ENCODE assay signal across 8 cellular contexts in the genomic region with DNA sequence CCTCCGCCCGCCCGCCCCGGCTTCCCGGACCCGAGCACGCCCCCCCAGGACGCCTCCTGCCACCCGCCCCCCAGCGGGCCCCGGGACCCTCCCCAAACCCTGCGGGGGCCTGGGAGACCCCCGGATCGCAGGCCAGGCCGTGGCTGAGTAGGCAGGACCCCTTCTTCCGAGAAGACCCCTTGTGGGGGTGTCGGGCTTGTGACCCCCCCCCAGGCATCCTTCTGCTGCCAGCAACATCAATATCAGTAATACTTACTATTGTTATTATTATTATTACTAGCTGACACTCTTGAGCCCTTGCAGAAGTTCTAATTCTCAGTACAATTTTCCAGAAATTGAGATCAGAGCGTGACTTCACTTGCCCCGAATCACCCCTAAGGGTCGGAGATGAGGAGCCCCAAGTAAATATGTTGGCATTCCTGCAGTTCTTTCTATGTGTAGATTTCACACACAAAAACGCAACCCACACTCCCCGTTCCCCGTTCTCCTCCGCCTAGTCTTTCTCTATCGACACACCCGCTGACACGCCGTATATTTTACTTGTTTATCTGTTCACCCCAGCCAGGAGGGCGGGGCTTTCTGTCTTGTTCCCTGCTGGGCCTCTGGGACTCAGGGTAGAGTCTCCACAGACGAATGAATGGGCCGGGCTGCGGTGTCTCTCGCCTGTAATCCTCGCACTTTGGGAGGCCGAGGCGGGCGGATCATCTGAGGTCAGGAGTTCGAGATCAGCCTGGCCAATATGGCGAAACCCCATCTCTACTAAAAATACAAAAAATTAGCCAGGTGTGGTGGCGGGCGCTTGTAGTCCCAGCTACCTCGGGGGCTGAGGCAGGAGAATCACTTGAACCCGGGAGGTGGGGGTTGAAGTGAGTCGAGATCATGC. TPM values are rescaled to one million over a fixed set of nuclear protein-coding genes. Genes with fewer than 3 reads are reported as not detected.
A peak's percentile ranks its signal among the peaks of the same experiment; 100 is the strongest.
DNase-seq lines count a peak whose midpoint lies in the region; ATAC-seq, FAIRE-seq and TF ChIP-seq lines count a peak whose summit lies in the region.

No MANE protein-coding gene starts in this region.

- H3K36me3 Mint-ChIP-seq in activated T-helper 2 cell treated with anti-CD3 and anti-CD28 coated beads, Interferon-gamma antibody, Interleukin-2, Interleukin-4, amounts not matched to agents 10 μg/mL and 5 μg/mL and 100 μg/mL, durations not matched to agents 14 hours and 24 hours and 36 hours (ENCODE audit: low read depth) = peaks cover 1% of the 10 kb centered on the region

- TF ChIP-seq CTCF in AG04449 (IDR thresholded peaks at IDR 0.05; ENCODE audit: insufficient read depth, low read length, missing control alignments) (no peak), omental fat pad (IDR thresholded peaks at IDR 0.05) (no peak)

- H3K27ac Mint-ChIP-seq in activated T-helper 2 cell treated with anti-CD3 and anti-CD28 coated beads, Interferon-gamma antibody, Interleukin-2, Interleukin-4, amounts not matched to agents 10 μg/mL and 5 μg/mL and 100 μg/mL, durations not matched to agents 14 hours and 24 hours and 36 hours = no peak overlapping the region

- no peak for FAIRE-seq in urothelium cell line (lab: Jason Lieb, UNC)

- H3K27me3 ChIP-seq in HUES48 (ENCODE audit: control insufficient read depth, insufficient read depth, low read length) (0 out of 2 replicates have a peak, but pooled peaks cover 5% of the 10 kb centered on the region), NT2/D1 (ENCODE audit: insufficient read depth, insufficient read length) (peaks cover 80% of the 10 kb centered on the region)

- H3K4me1 ChIP-seq in HUES48 (ENCODE audit: control insufficient read depth, insufficient read depth, low read length) (peaks cover 8% of the 10 kb centered on the region), NT2/D1 (ENCODE audit: insufficient read depth, insufficient read length) (no peaks in the 10 kb centered on the region)

- peaks cover 7% of the 10 kb centered on the region for H3K4me1 Mint-ChIP-seq in activated T-helper 2 cell treated with anti-CD3 and anti-CD28 coated beads, Interferon-gamma antibody, Interleukin-2, Interleukin-4, amounts not matched to agents 10 μg/mL and 5 μg/mL and 100 μg/mL, durations not matched to agents 14 hours and 24 hours and 36 hours (ENCODE audit: low read depth)

- peaks cover 7% of the 10 kb centered on the region for H3K27me3 Mint-ChIP-seq in activated T-helper 2 cell treated with anti-CD3 and anti-CD28 coated beads, Interferon-gamma antibody, Interleukin-2, Interleukin-4, amounts not matched to agents 10 μg/mL and 5 μg/mL and 100 μg/mL, durations not matched to agents 14 hours and 24 hours and 36 hours (ENCODE audit: low read depth)

- peak; percentile 80 for ATAC-seq in omental fat pad (ENCODE audit: low FRiP score)

- H3K36me3 ChIP-seq in HUES48 (ENCODE audit: control insufficient read depth, insufficient read depth, low read length) (no peaks in the 10 kb centered on the region), NT2/D1 (ENCODE audit: insufficient read depth, insufficient read length, low read length) (no peaks in the 10 kb centered on the region)

- no peak overlapping the region for H3K9ac ChIP-seq in HUES48 (ENCODE audit: low read depth, low read length)
- no peak overlapping the region for H3K9ac ChIP-seq in NT2/D1 (ENCODE audit: insufficient read length, low read depth)

- peak overlapping the region; percentile 76 for H3K4me3 Mint-ChIP-seq in activated T-helper 2 cell treated with anti-CD3 and anti-CD28 coated beads, Interferon-gamma antibody, Interleukin-2, Interleukin-4, amounts not matched to agents 10 μg/mL and 5 μg/mL and 100 μg/mL, durations not matched to agents 14 hours and 24 hours and 36 hours (ENCODE audit: low read depth)

- intact Hi-C loops in activated T-helper 2 cell treated with anti-CD3 and anti-CD28 coated beads, Interferon-gamma antibody, Interleukin-2, Interleukin-4, amounts not matched to agents 10 μg/mL and 5 μg/mL and 100 μg/mL, durations not matched to agents 14 hours and 24 hours and 36 hours (cut with micrococcal nuclease) = no loop called here

- CTCF ChIA-PET in AG04449 (lab: Yijun Ruan, JAX) = no interaction called here

- no peaks in the 10 kb centered on the region for H3K9me3 Mint-ChIP-seq in activated T-helper 2 cell treated with anti-CD3 and anti-CD28 coated beads, Interferon-gamma antibody, Interleukin-2, Interleukin-4, amounts not matched to agents 10 μg/mL and 5 μg/mL and 100 μg/mL, durations not matched to agents 14 hours and 24 hours and 36 hours

- POLR2A ChIA-PET in AG04449 (lab: Yijun Ruan, JAX) = no interaction called here

- H3K27ac ChIP-seq in HUES48 (ENCODE audit: low read depth, low read length) = peak overlapping the region; percentile 33

- H3K4me3 ChIP-seq in AG04449 (ENCODE audit: low read depth, low read length) (peak overlapping the region; percentile 30), HUES48 (ENCODE audit: low read depth, low read length) (peak overlapping the region; percentile 60), NT2/D1 (ENCODE audit: insufficient read length, low read depth) (peak overlapping the region; percentile 8)

- no peak for DNase-seq in AG04449 (ENCODE audit: low read depth, low spot score)
- peak; percentile 72 for DNase-seq in NT2/D1 (ENCODE audit: low read depth, low spot score)
- DNase-seq in activated T-helper 2 cell treated with anti-CD3 and anti-CD28 coated beads, Interferon-gamma antibody, Interleukin-2, Interleukin-4, amounts not matched to agents 10 μg/mL and 5 μg/mL and 100 μg/mL, durations not matched to agents 14 hours and 24 hours and 36 hours (ENCODE audit: low spot score) = peak; percentile 52
- DNase-seq in fibroblast of the conjunctiva (ENCODE audit: low read depth) = peak; percentile 61
- DNase-seq in omental fat pad (ENCODE audit: low spot score) = peak; percentile 61
- peak; percentile 59 for DNase-seq in urothelium cell line (ENCODE audit: low spot score)
- no peak for DNase-seq in globus pallidus (ENCODE audit: low spot score)

- H3K9me3 ChIP-seq in HUES48 (ENCODE audit: control insufficient read depth, insufficient read depth, low read length) = no peaks in the 10 kb centered on the region
- H3K9me3 ChIP-seq in NT2/D1 (ENCODE audit: insufficient read depth, low read length) = no peaks in the 10 kb centered on the region

RNA-seq across cellular contexts. Expression of a gene that starts 14.7 kb away (rescaled TPM):
- 428 and 432 TPM in 2 replicates for total RNA-seq in activated T-helper 2 cell treated with anti-CD3 and anti-CD28 coated beads, Interferon-gamma antibody, Interleukin-2, Interleukin-4, amounts not matched to agents 10 μg/mL and 5 μg/mL and 100 μg/mL, durations not matched to agents 14 hours and 24 hours and 36 hours
- total RNA-seq in omental fat pad = 100 to 1,000 TPM; 226 to 340 (median 261) TPM

RNA-seq across cellular contexts. Expression of a gene that starts 18.5 kb away (rescaled TPM):
- total RNA-seq in activated T-helper 2 cell treated with anti-CD3 and anti-CD28 coated beads, Interferon-gamma antibody, Interleukin-2, Interleukin-4, amounts not matched to agents 10 μg/mL and 5 μg/mL and 100 μg/mL, durations not matched to agents 14 hours and 24 hours and 36 hours = 2.2 and 2.4 TPM in 2 replicates
- total RNA-seq in omental fat pad = 10 to 100 TPM; 19.3 to 39.8 (median 31.0) TPM

RNA-seq across cellular contexts. Expression of a gene that starts 46.6 kb away (rescaled TPM):
- total RNA-seq in activated T-helper 2 cell treated with anti-CD3 and anti-CD28 coated beads, Interferon-gamma antibody, Interleukin-2, Interleukin-4, amounts not matched to agents 10 μg/mL and 5 μg/mL and 100 μg/mL, durations not matched to agents 14 hours and 24 hours and 36 hours = 5.6 and 7.1 TPM in 2 replicates
- 10 to 100 TPM; 36.9 to 58.2 (median 43.5) TPM for total RNA-seq in omental fat pad

Comparison
In these comparisons a context has a peak if more than half of its experiments do, and no peak if none do; other contexts are left out.
1. DNase-seq: peak in NT2/D1 (single experiment), activated T-helper 2 cell treated with anti-CD3 and anti-CD28 coated beads, Interferon-gamma antibody, Interleukin-2, Interleukin-4, amounts not matched to agents 10 μg/mL and 5 μg/mL and 100 μg/mL, durations not matched to agents 14 hours and 24 hours and 36 hours (single experiment), fibroblast of the conjunctiva (single experiment), omental fat pad (single experiment) and urothelium cell line (single experiment); none in AG04449 (single experiment) and globus pallidus (single experiment).
2. H3K4me3 ChIP-seq: peak in every context shown above with its lines; median percentile 60 in HUES48; 30 in AG04449; 8 in NT2/D1.